Comparison of ENCODE assay signal across 1 cellular context in genomic region chr22:27629908-27630733, GRCh38.
TF ChIP-seq lines count a peak whose summit lies in the region.

No MANE protein-coding gene starts in this region.

TF ChIP-seq in GM23338, 12 proteins besides CTCF, POLR2A, EP300 and RAD21 (continued from another document):
- TF ChIP-seq REST (IDR thresholded peaks at IDR 0.05; ENCODE audit: unreplicated experiment) (no peak), STAT1 (IDR thresholded peaks at IDR 0.05; ENCODE audit: unreplicated experiment) (no peak)
